8 cellular contexts compared by ENCODE assay signal in genomic region chr3:177195242-177195940, GRCh38. TPM values are rescaled to one million over a fixed set of nuclear protein-coding genes. Genes with fewer than 3 reads are reported as not detected.
DNase-seq lines count a peak whose midpoint lies in the region; ATAC-seq and TF ChIP-seq lines count a peak whose summit lies in the region.

No MANE protein-coding gene starts in this region.

- H3K36me3 ChIP-seq in H7 (replicated peaks; ENCODE audit: control insufficient read depth, insufficient read depth, low read length) (no peaks in the 10 kb centered on the region), SJCRH30 (peaks cover 3% of the 10 kb centered on the region; the same call in 1 of the 2 replicates), ectodermal cell (ENCODE audit: control insufficient read depth, insufficient read depth, low read length) (no peaks in the 10 kb centered on the region)

- H3K4me1 ChIP-seq in SJCRH30: peaks cover 7% of the 10 kb centered on the region; the same call in 1 of the 2 replicates
- peaks cover 13% of the 10 kb centered on the region for H3K4me1 ChIP-seq in ectodermal cell (ENCODE audit: control insufficient read depth, insufficient read depth, low read length)

- H3K9me3 ChIP-seq in SJCRH30 (replicated peaks) (no peaks in the 10 kb centered on the region), ectodermal cell (ENCODE audit: control insufficient read depth, low read length) (no peaks in the 10 kb centered on the region)

- H3K27me3 ChIP-seq in H7 (ENCODE audit: control insufficient read depth, insufficient read depth, low read length) (no peaks in the 10 kb centered on the region), SJCRH30 (no peaks in the 10 kb centered on the region), ectodermal cell (ENCODE audit: control insufficient read depth, insufficient read depth, low read length, poor library complexity, severe bottlenecking) (no peaks in the 10 kb centered on the region)

- ATAC-seq in HG03432 (IDR thresholded peaks at IDR 0.05; ENCODE audit: unreplicated experiment) (no peak), GM21529 (IDR thresholded peaks at IDR 0.05; ENCODE audit: unreplicated experiment) (no peak)

- DNase-seq in AG09309 (ENCODE audit: low read depth) (no peak), H7 (peak; percentile 53), SJCRH30 (peak; percentile 19 to 44), myocyte (ENCODE audit: low read depth) (peak; percentile 28), iPS-NIHi11 (ENCODE audit: low spot score) (no peak)

- 4% methylated on average over 5 to 6 of the region's 8 CpGs for WGBS in ectodermal cell, 2 experiments

- TF ChIP-seq CTCF in AG09309 (IDR thresholded peaks at IDR 0.05; ENCODE audit: control insufficient read depth, insufficient read depth, low read depth, low read length, missing control alignments): no peak

- H3K27ac ChIP-seq in SJCRH30 (peak overlapping the region; percentile 97), ectodermal cell (ENCODE audit: insufficient read depth, low read depth, low read length, poor library complexity, severe bottlenecking) (peak overlapping the region; percentile 96)

- peak overlapping the region; percentile 70 for H3K4me3 ChIP-seq in AG09309 (ENCODE audit: control insufficient read depth, low read depth, low read length)
- H3K4me3 ChIP-seq in H7 (ENCODE audit: insufficient read depth, low read depth, low read length): peak overlapping the region; percentile 84
- peak overlapping the region; percentile 95 for H3K4me3 ChIP-seq in SJCRH30
- peak overlapping the region; percentile 95 for H3K4me3 ChIP-seq in ectodermal cell (ENCODE audit: insufficient read depth, low read depth, low read length)

RNA-seq across cellular contexts. Expression of gene TBL1XR1, which starts 1.9 kb away (rescaled TPM):
- total RNA-seq in H7 (2014; rRNA removed; shearing (Covaris generic)): 119 and 156 TPM in 2 replicates
- 153 and 161 TPM in 2 replicates for total RNA-seq in SJCRH30 (2014; rRNA removed; shearing (Covaris generic))
- 69.9 TPM for polyA plus RNA-seq in ectodermal cell (2013, experiment 1 of 4)
- 89.9 TPM for polyA plus RNA-seq in ectodermal cell (2013, experiment 2 of 4)
- 55.9 TPM for polyA plus RNA-seq in ectodermal cell (2013, experiment 3 of 4)
- 48.5 TPM for polyA plus RNA-seq in ectodermal cell (2013, experiment 4 of 4)
- total RNA-seq in myocyte: 150 and 167 TPM in 2 replicates
- polyA plus RNA-seq in myocyte (2012): 63.5 TPM

Comparison
In these comparisons a context has a peak if more than half of its experiments do, and no peak if none do; other contexts are left out.
1. DNase-seq: peak in H7 (single experiment), SJCRH30 (2 of 2) and myocyte (single experiment); none in AG09309 (single experiment) and iPS-NIHi11 (single experiment).
2. Peak in every context shown above with its lines, with median percentiles within 50 percentile points of each other: H3K4me3 ChIP-seq.